9 cellular contexts compared by ENCODE assay signal in genomic region chr3:53113293-53114010, GRCh38. TPM values are rescaled to one million over a fixed set of nuclear protein-coding genes. Genes with fewer than 3 reads are reported as not detected.
DNase-seq lines count a peak whose midpoint lies in the region; ATAC-seq and TF ChIP-seq lines count a peak whose summit lies in the region.
"Had no signal": no experiment of that assay in that cellular context is flagged by ENCODE, and none has a peak within 500 bp of the region (broad histone marks: within the 10 kb centered on the region; RNA-seq: fewer than 3 reads in every experiment).

No MANE protein-coding gene starts in this region.

- CTCF ChIA-PET in mammary epithelial cell (lab: Charles Lee; ENCODE audit: low non-redundant PET): no interaction called here
- CTCF ChIA-PET in activated naive CD4-positive, alpha-beta T cell treated with anti-CD3 and anti-CD28 coated beads, Interleukin-2, amount 10 ng/mL, durations not matched to agents 7 days and 5 days (lab: Charles Lee): interaction anchor here (0.8 to 7.6 kb wide), 16 partner anchors 9 to 108 kb away, joined by 3 to 148 read pairs (median 5); no protein-coding TSS in a partner anchor

- H3K27ac ChIP-seq in KOPT-K1 (ENCODE audit: low read depth, low read length, poor library complexity, severe bottlenecking): peak overlapping the region; percentile 99
- peak overlapping the region; percentile 50 for H3K27ac ChIP-seq in mammary epithelial cell (ENCODE audit: insufficient read depth, low read depth, low read length)
- peak overlapping the region; percentile 65 for H3K27ac ChIP-seq in skeletal muscle tissue (ENCODE audit: low read depth, low read length)

- H3K9ac ChIP-seq in mammary epithelial cell (ENCODE audit: insufficient read depth, low read length) (no peak overlapping the region), skeletal muscle tissue (ENCODE audit: low read depth in 1 of 3, low read length in 3 of 3) (peak overlapping the region; percentile 4 to 57 (median 27))

- 92% methylated on average over 1 of the region's 1 CpG for WGBS in mammary epithelial cell (ENCODE audit: low coverage, missing lambda C conversion rate)
- WGBS in lower leg skin, 2 donors: 86 to 88% methylated on average over 1 of the region's 1 CpG

- H3K27me3 ChIP-seq in mammary epithelial cell (ENCODE audit: insufficient read depth, low read length) (no peaks in the 10 kb centered on the region), skeletal muscle tissue (ENCODE audit: control insufficient read depth in 3 of 3, insufficient read depth in 3 of 3, low read length in 3 of 3) (no peaks in the 10 kb centered on the region)
- H3K27me3 ChIP-seq: uterus had no signal

- ATAC-seq in left lobe of liver: peak; percentile 61

- DNase-seq in mammary epithelial cell: no peak
- DNase-seq in left lobe of liver (ENCODE audit: low spot score): no peak
- DNase-seq in activated naive CD4-positive, alpha-beta T cell treated with anti-CD3 and anti-CD28 coated beads, Interleukin-2, amount 10 ng/mL, durations not matched to agents 7 days and 5 days: no peak
- no peak for DNase-seq in lower leg skin (ENCODE audit: low spot score in 2 of 2)
- DNase-seq in occipital lobe (lab: John Stamatoyannopoulos, UW): no peak

- no peaks in the 10 kb centered on the region for H4K20me1 ChIP-seq in mammary epithelial cell (ENCODE audit: insufficient read depth, low read length)

- H3K27me3 Mint-ChIP-seq in activated naive CD4-positive, alpha-beta T cell treated with anti-CD3 and anti-CD28 coated beads, Interleukin-2, amount 10 ng/mL, durations not matched to agents 7 days and 5 days: no peaks in the 10 kb centered on the region
- H3K27me3 Mint-ChIP-seq: progenitor cell of endocrine pancreas had no signal

- TF ChIP-seq CTCF in mammary epithelial cell (conservative IDR thresholded peaks at IDR 0.05 in 1 of 2, IDR thresholded peaks at IDR 0.05 in 1 of 2; ENCODE audit: extremely low read depth in 1 of 2, insufficient read depth in 1 of 2, low read depth in 1 of 2, low read length in 2 of 2) (no peak), lower leg skin (IDR thresholded peaks at IDR 0.05) (no peak)

- H3K36me3 ChIP-seq in KOPT-K1 (ENCODE audit: insufficient read depth, low read length) (peaks cover 57% of the 10 kb centered on the region), mammary epithelial cell (ENCODE audit: insufficient read depth, low read length) (peaks cover 13% of the 10 kb centered on the region), skeletal muscle tissue (ENCODE audit: control insufficient read depth in 3 of 3, insufficient read depth in 3 of 3, low read length in 3 of 3) (peaks cover 19 to 35% (median 30%) of the 10 kb centered on the region in 3 donors)
- H3K36me3 ChIP-seq: uterus had no signal

- no peaks in the 10 kb centered on the region for H3K79me2 ChIP-seq in mammary epithelial cell (ENCODE audit: insufficient read depth, low read length)

- H3K9me3 Mint-ChIP-seq in activated naive CD4-positive, alpha-beta T cell treated with anti-CD3 and anti-CD28 coated beads, Interleukin-2, amount 10 ng/mL, durations not matched to agents 7 days and 5 days: peaks cover 3% of the 10 kb centered on the region

- peaks cover 27% of the 10 kb centered on the region for H3K36me3 Mint-ChIP-seq in activated naive CD4-positive, alpha-beta T cell treated with anti-CD3 and anti-CD28 coated beads, Interleukin-2, amount 10 ng/mL, durations not matched to agents 7 days and 5 days

- in situ Hi-C loops in mammary epithelial cell (cut with MboI; ENCODE audit: low sequenced_read_pairs in 2 of 2): loop anchor here in 1 of 2 donors (5.0 kb wide), 1 partner anchor 89 kb away; no protein-coding TSS in a partner anchor

- H3K4me3 ChIP-seq in mammary epithelial cell (replicated peaks in 1 of 3; ENCODE audit: insufficient read depth in 1 of 3, low read depth in 2 of 3, low read length in 3 of 3): no peak overlapping the region
- no peak overlapping the region for H3K4me3 ChIP-seq in skeletal muscle tissue (ENCODE audit: low read length in 3 of 3)
- no peak overlapping the region for H3K4me3 ChIP-seq in lower leg skin (ENCODE audit: low read depth, poor library complexity, severe bottlenecking)
- H3K4me3 ChIP-seq: uterus had no signal

- intact Hi-C loops in mammary epithelial cell (cut with micrococcal nuclease) (loop anchor here (1.0 to 5.0 kb wide), 5 partner anchors 17 to 599 kb away; partner anchors contain the start of genes DCP1A, PRKCD and RFT1), lower leg skin (cut with DNase I; ENCODE audit: low total_unique reads) (loop anchor here (5.0 kb wide), 1 partner anchor 84 kb away; no protein-coding TSS in a partner anchor)

- no peak overlapping the region for H3K4me3 Mint-ChIP-seq in activated naive CD4-positive, alpha-beta T cell treated with anti-CD3 and anti-CD28 coated beads, Interleukin-2, amount 10 ng/mL, durations not matched to agents 7 days and 5 days

- no peak overlapping the region for H3K27ac Mint-ChIP-seq in activated naive CD4-positive, alpha-beta T cell treated with anti-CD3 and anti-CD28 coated beads, Interleukin-2, amount 10 ng/mL, durations not matched to agents 7 days and 5 days
- H3K27ac Mint-ChIP-seq: progenitor cell of endocrine pancreas had no signal

- H3K4me1 Mint-ChIP-seq in activated naive CD4-positive, alpha-beta T cell treated with anti-CD3 and anti-CD28 coated beads, Interleukin-2, amount 10 ng/mL, durations not matched to agents 7 days and 5 days: peaks cover 29% of the 10 kb centered on the region

- no peak overlapping the region for H3K4me2 ChIP-seq in mammary epithelial cell (ENCODE audit: insufficient read depth, low read depth, low read length)

- no peak for TF ChIP-seq POLR2A in lower leg skin (IDR thresholded peaks at IDR 0.05)

- H3K9me3 ChIP-seq in KOPT-K1 (ENCODE audit: insufficient read depth, low read length, poor library complexity, severe bottlenecking) (no peaks in the 10 kb centered on the region), mammary epithelial cell (replicated peaks; ENCODE audit: insufficient read depth, low read length) (no peaks in the 10 kb centered on the region), skeletal muscle tissue (ENCODE audit: control insufficient read depth in 3 of 3, low read length in 3 of 3) (no peaks in the 10 kb centered on the region)
- H3K9me3 ChIP-seq: uterus had no signal

- no TSS peak for BruUV-seq in mammary epithelial cell (replicated peaks; lab: Mats Ljungman, UMichigan)

- H2AFZ ChIP-seq in mammary epithelial cell (ENCODE audit: low read depth, low read length): peak overlapping the region; percentile 79

- dilution Hi-C loops in mammary epithelial cell (cut with HindIII; ENCODE audit: low sequenced_read_pairs): loop anchor here (10.0 kb wide), 1 partner anchor 231 kb away; the partner anchor contains the start of gene DCP1A

- peaks cover 46% of the 10 kb centered on the region for H3K4me1 ChIP-seq in mammary epithelial cell (ENCODE audit: insufficient read depth, low read length)
- H3K4me1 ChIP-seq in skeletal muscle tissue (ENCODE audit: control insufficient read depth in 3 of 3, insufficient read depth in 3 of 3, low read length in 3 of 3): peaks cover 13 to 31% (median 28%) of the 10 kb centered on the region in 3 donors
- H3K4me1 ChIP-seq: uterus had no signal

RNA-seq across cellular contexts. Expression of gene RFT1, which starts 16.8 kb away (rescaled TPM):
- total RNA-seq in mammary epithelial cell: 10 to 100 TPM; 15.2 to 29.3 TPM
- 23.4 TPM for polyA plus RNA-seq in mammary epithelial cell
- polyA minus RNA-seq in mammary epithelial cell: 52.3 TPM
- total RNA-seq in left lobe of liver: 11.8 TPM
- total RNA-seq in skeletal muscle tissue: 8.4 TPM
- total RNA-seq in lower leg skin: 10 to 100 TPM in 3 of 4 donors, 1 to 10 TPM in 1; 8.6 to 16.1 (median 15.5) TPM
- total RNA-seq in occipital lobe: 8.6 TPM

RNA-seq across cellular contexts. Expression of gene PRKCD, which starts 47.6 kb away (rescaled TPM):
- total RNA-seq in mammary epithelial cell (10 to 100 TPM in 1 of 2 donors, 1 to 10 TPM in 1; 6.2 to 37.2 TPM), left lobe of liver (4.6 TPM), skeletal muscle tissue (3.7 TPM), lower leg skin (10 to 100 TPM; 27.2 to 35.8 (median 31.4) TPM), occipital lobe (0.94 TPM)
- 60.1 TPM for polyA plus RNA-seq in mammary epithelial cell
- 39.5 TPM for polyA minus RNA-seq in mammary epithelial cell
